22 cellular contexts compared by ENCODE assay signal in the genomic region with DNA sequence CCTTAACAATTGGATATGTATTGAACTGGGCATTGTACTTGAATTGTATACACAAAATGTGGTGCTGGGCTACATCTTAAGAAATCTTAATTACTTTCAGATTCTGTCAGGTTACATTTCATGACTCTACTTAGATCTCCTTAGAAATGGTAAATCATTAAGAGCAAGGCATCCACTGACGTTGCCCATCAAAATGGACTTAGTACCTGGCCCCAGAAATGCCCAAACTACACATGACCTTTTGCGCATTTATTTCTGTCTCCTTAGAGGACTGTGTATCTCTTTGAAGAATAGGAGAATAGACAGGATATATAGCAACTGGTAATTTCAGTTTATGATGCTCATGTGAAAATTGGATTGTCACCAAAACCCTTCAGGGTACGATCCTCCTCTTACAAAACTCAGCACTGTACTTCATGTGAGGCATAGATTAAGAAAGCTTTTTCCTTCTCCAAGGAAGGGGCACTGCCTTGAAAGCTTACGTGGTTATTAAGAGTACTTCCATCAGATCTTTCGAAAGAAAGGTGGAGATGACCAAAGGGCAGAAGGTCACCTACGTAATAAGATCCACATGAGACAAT.
"Had no signal": no experiment of that assay in that cellular context is flagged by ENCODE, and none has a peak within 500 bp of the region (broad histone marks: within the 10 kb centered on the region; RNA-seq: fewer than 3 reads in every experiment).

No MANE protein-coding gene starts in this region.

- H3K27me3 ChIP-seq: gastroesophageal sphincter, tibial nerve, vagina had no signal

- H3K27me3 Mint-ChIP-seq: activated B cell treated with CpG ODN at 0.5 μM for 24 hours; activated naive CD4-positive, alpha-beta T cell treated with anti-CD3 and anti-CD28 coated beads, Interleukin-2, amount 10 ng/mL, durations not matched to agents 7 days and 5 days; activated naive CD8-positive, alpha-beta T cell treated with anti-CD3 and anti-CD28 coated beads, Interleukin-2, amount 50 U/mL, for 24 hours; activated T-cell treated with anti-CD3 and anti-CD28 coated beads, Interleukin-2, amount 50 U/mL, for 24 hours; central memory CD8-positive, alpha-beta T cell had no signal

- H3K9me3 Mint-ChIP-seq: activated B cell treated with CpG ODN at 0.5 μM for 24 hours; activated naive CD4-positive, alpha-beta T cell treated with anti-CD3 and anti-CD28 coated beads, Interleukin-2, amount 10 ng/mL, durations not matched to agents 7 days and 5 days; activated naive CD8-positive, alpha-beta T cell treated with anti-CD3 and anti-CD28 coated beads, Interleukin-2, amount 50 U/mL, for 24 hours; activated T-helper 2 cell treated with anti-CD3 and anti-CD28 coated beads, Interferon-gamma antibody, Interleukin-2, Interleukin-4, amounts not matched to agents 10 μg/mL and 5 μg/mL and 100 μg/mL, durations not matched to agents 14 hours and 24 hours and 36 hours; natural killer cell had no signal

- H3K27ac Mint-ChIP-seq: activated B cell treated with CpG ODN at 0.5 μM for 24 hours; activated CD8-positive, alpha-beta T cell treated with anti-CD3 and anti-CD28 coated beads, Interleukin-2, amount 10 ng/mL, durations not matched to agents 7 days and 5 days; activated naive CD4-positive, alpha-beta T cell treated with anti-CD3 and anti-CD28 coated beads, Interleukin-2, amount 10 ng/mL, durations not matched to agents 7 days and 5 days; activated naive CD8-positive, alpha-beta T cell treated with anti-CD3 and anti-CD28 coated beads, Interleukin-2, amount 50 U/mL, for 24 hours; activated T-cell treated with anti-CD3 and anti-CD28 coated beads, Interleukin-2, amount 50 U/mL, for 24 hours; activated T-helper 2 cell treated with anti-CD3 and anti-CD28 coated beads, Interferon-gamma antibody, Interleukin-2, Interleukin-4, amounts not matched to agents 10 μg/mL and 5 μg/mL and 100 μg/mL, durations not matched to agents 14 hours and 24 hours and 36 hours had no signal

- H3K9me3 ChIP-seq: gastroesophageal sphincter, heart left ventricle, tibial nerve, vagina had no signal

- H3K27ac ChIP-seq: gastroesophageal sphincter had no signal

- FAIRE-seq: endometrium had no signal

- H3K36me3 ChIP-seq: gastroesophageal sphincter, heart left ventricle, tibial nerve, vagina had no signal

- ATAC-seq: activated CD8-positive, alpha-beta T cell treated with anti-CD3 and anti-CD28 coated beads, Interleukin-2, amount 10 ng/mL, durations not matched to agents 7 days and 5 days; activated naive CD8-positive, alpha-beta T cell treated with anti-CD3 and anti-CD28 coated beads, Interleukin-2, amount 50 U/mL, for 24 hours; gastroesophageal sphincter; heart left ventricle; left ventricle myocardium superior; stimulated activated naive CD8-positive, alpha-beta T cell treated with anti-CD3 and anti-CD28 coated beads, Interleukin-15, Interleukin-2, amounts not matched to agents 100 U/mL and 50 U/mL, for 24 hours had no signal

- DNase-seq: activated B cell treated with CpG ODN at 0.5 μM for 24 hours; activated CD4-positive, alpha-beta T cell treated with anti-CD3 and anti-CD28 coated beads for 48 hours; activated CD8-positive, alpha-beta T cell treated with anti-CD3 and anti-CD28 coated beads, Interleukin-2, amount 10 ng/mL, durations not matched to agents 7 days and 5 days; activated naive CD4-positive, alpha-beta T cell treated with anti-CD3 and anti-CD28 coated beads, Interleukin-2, amount 10 ng/mL, durations not matched to agents 7 days and 5 days; activated naive CD8-positive, alpha-beta T cell treated with anti-CD3 and anti-CD28 coated beads, Interleukin-2, amount 50 U/mL, for 24 hours; activated T-cell treated with anti-CD3 and anti-CD28 coated beads, Interleukin-2, amount 50 U/mL, for 24 hours; aorta; heart left ventricle; kidney glomerular epithelial cell; left ventricle myocardium superior; natural killer cell; stimulated activated CD4-positive, alpha-beta T cell treated with anti-CD3 and anti-CD28 coated beads, Interleukin-12 subunit alpha, Interleukin-12 subunit beta, amount 100 ng/mL, for 4 hours; stimulated activated CD4-positive, alpha-beta T cell treated with anti-CD3 and anti-CD28 coated beads, Interleukin-1b, Interleukin-23, amount 100 ng/mL, for 48 hours; stimulated activated CD8-positive, alpha-beta memory T cell treated with anti-CD3 and anti-CD28 coated beads, Interleukin-4, amount 100 ng/mL, for 48 hours; stimulated activated naive CD8-positive, alpha-beta T cell treated with anti-CD3 and anti-CD28 coated beads, Interleukin-15, Interleukin-2, amounts not matched to agents 100 U/mL and 50 U/mL, for 24 hours had no signal

- H3K36me3 Mint-ChIP-seq: activated naive CD4-positive, alpha-beta T cell treated with anti-CD3 and anti-CD28 coated beads, Interleukin-2, amount 10 ng/mL, durations not matched to agents 7 days and 5 days; natural killer cell had no signal

- H3K4me3 Mint-ChIP-seq: activated B cell treated with CpG ODN at 0.5 μM for 24 hours; activated CD8-positive, alpha-beta T cell treated with anti-CD3 and anti-CD28 coated beads, Interleukin-2, amount 10 ng/mL, durations not matched to agents 7 days and 5 days; activated naive CD4-positive, alpha-beta T cell treated with anti-CD3 and anti-CD28 coated beads, Interleukin-2, amount 10 ng/mL, durations not matched to agents 7 days and 5 days; activated naive CD8-positive, alpha-beta T cell treated with anti-CD3 and anti-CD28 coated beads, Interleukin-2, amount 50 U/mL, for 24 hours; activated T-cell treated with anti-CD3 and anti-CD28 coated beads, Interleukin-2, amount 50 U/mL, for 24 hours; central memory CD8-positive, alpha-beta T cell; natural killer cell had no signal

- H3K4me3 ChIP-seq: coronary artery, gastroesophageal sphincter, heart left ventricle, tibial nerve, vagina had no signal

- H3K4me1 Mint-ChIP-seq: activated B cell treated with CpG ODN at 0.5 μM for 24 hours; activated naive CD4-positive, alpha-beta T cell treated with anti-CD3 and anti-CD28 coated beads, Interleukin-2, amount 10 ng/mL, durations not matched to agents 7 days and 5 days; activated naive CD8-positive, alpha-beta T cell treated with anti-CD3 and anti-CD28 coated beads, Interleukin-2, amount 50 U/mL, for 24 hours; central memory CD8-positive, alpha-beta T cell had no signal
